Comparison of ENCODE assay signal across 26 cellular contexts in genomic region chr15:68590721-68591389, GRCh38. TPM values are rescaled to one million over a fixed set of nuclear protein-coding genes. Genes with fewer than 3 reads are reported as not detected.
DNase-seq lines count a peak whose midpoint lies in the region; ATAC-seq, FAIRE-seq and TF ChIP-seq lines count a peak whose summit lies in the region.
"Had no signal": no experiment of that assay in that cellular context is flagged by ENCODE, and none has a peak within 500 bp of the region (broad histone marks: within the 10 kb centered on the region; RNA-seq: fewer than 3 reads in every experiment).

No MANE protein-coding gene starts in this region.

- H3K36me3 ChIP-seq in bronchial epithelial cell (ENCODE audit: control insufficient read depth, insufficient read depth, low read length) (no peaks in the 10 kb centered on the region), esophagus muscularis mucosa (no peaks in the 10 kb centered on the region)
- H3K36me3 ChIP-seq: gastroesophageal sphincter, pancreas, right lobe of liver had no signal

- DNase-seq in G401 (ENCODE audit: low spot score) (peak; percentile 58), bronchial epithelial cell (ENCODE audit: low read depth) (no peak), kidney tubule cell (ENCODE audit: low spot score) (peak; percentile 69), NCI-H2081 treated with DMSO at 0.1 percent for 48 hours (lab: John Stamatoyannopoulos, UW) (no peak), NCI-H524 treated with DMSO at 0.1 percent for 48 hours (lab: John Stamatoyannopoulos, UW) (no peak), esophagus muscularis mucosa (ENCODE audit: extremely low spot score) (no peak), D341Med (ENCODE audit: low spot score) (no peak)
- DNase-seq in stimulated activated naive B cell treated with anti-CD40 and anti-IgM and Interleukin-4, amounts not matched to agents 10 μg/mL and 1 μg/mL and 100 μg/mL, for 72 hours = no peak
- DNase-seq: activated CD4-positive, alpha-beta T cell treated with anti-CD3 and anti-CD28 coated beads, Interleukin-2, amount 50 U/mL, for 48 hours; activated naive CD4-positive, alpha-beta T cell treated with anti-CD3 and anti-CD28 coated beads, Interleukin-2, amount 10 ng/mL, durations not matched to agents 7 days and 5 days; GDM1; H9; natural killer cell; right lobe of liver; RPMI8226; stimulated activated CD4-positive, alpha-beta T cell treated with anti-CD3 and anti-CD28 coated beads, Interleukin-4, amount 100 ng/mL, for 24 hours; T-helper 1 cell; testis had no signal

- TF ChIP-seq EP300 in esophagus muscularis mucosa (IDR thresholded peaks at IDR 0.05) = no peak

- 93% methylated on average over 9 of the region's 9 CpGs for WGBS in esophagus muscularis mucosa

- H3K27me3 Mint-ChIP-seq in stimulated activated naive B cell treated with anti-CD40 and anti-IgM and Interleukin-4, amounts not matched to agents 10 μg/mL and 1 μg/mL and 100 μg/mL, for 72 hours = no peaks in the 10 kb centered on the region

- no peak overlapping the region for H3K4me3 Mint-ChIP-seq in stimulated activated naive B cell treated with anti-CD40 and anti-IgM and Interleukin-4, amounts not matched to agents 10 μg/mL and 1 μg/mL and 100 μg/mL, for 72 hours
- H3K4me3 Mint-ChIP-seq: activated naive CD4-positive, alpha-beta T cell treated with anti-CD3 and anti-CD28 coated beads, Interleukin-2, amount 10 ng/mL, durations not matched to agents 7 days and 5 days; activated T-helper 1 cell treated with anti-CD3 and anti-CD28 coated beads, Interleukin-12 subunit alpha, Interleukin-12 subunit beta, Interleukin-2, Interleukin-4 antibody, amounts not matched to agents 30 ng/mL and 10 ng/mL and 1 ng/mL, durations not matched to agents 14 hours and 24 hours and 36 hours; B cell; H9; natural killer cell; stimulated activated memory B cell treated with anti-CD40 and anti-IgM and Interleukin-4, amounts not matched to agents 10 μg/mL and 1 μg/mL and 100 μg/mL, for 72 hours had no signal

- TF ChIP-seq CTCF in bronchial epithelial cell (IDR thresholded peaks at IDR 0.05; ENCODE audit: insufficient read depth, low read length, severe bottlenecking) (no peak), esophagus muscularis mucosa (IDR thresholded peaks at IDR 0.05) (no peak)

- peak overlapping the region; percentile 10 for H3K27ac Mint-ChIP-seq in stimulated activated naive B cell treated with anti-CD40 and anti-IgM and Interleukin-4, amounts not matched to agents 10 μg/mL and 1 μg/mL and 100 μg/mL, for 72 hours
- H3K27ac Mint-ChIP-seq: activated naive CD4-positive, alpha-beta T cell treated with anti-CD3 and anti-CD28 coated beads, Interleukin-2, amount 10 ng/mL, durations not matched to agents 7 days and 5 days; activated T-helper 1 cell treated with anti-CD3 and anti-CD28 coated beads, Interleukin-12 subunit alpha, Interleukin-12 subunit beta, Interleukin-2, Interleukin-4 antibody, amounts not matched to agents 30 ng/mL and 10 ng/mL and 1 ng/mL, durations not matched to agents 14 hours and 24 hours and 36 hours; B cell; natural killer cell; stimulated activated memory B cell treated with anti-CD40 and anti-IgM and Interleukin-4, amounts not matched to agents 10 μg/mL and 1 μg/mL and 100 μg/mL, for 72 hours had no signal

- no peak for ATAC-seq in stimulated activated naive B cell treated with anti-CD40 and anti-IgM and Interleukin-4, amounts not matched to agents 10 μg/mL and 1 μg/mL and 100 μg/mL, for 72 hours (replicated peaks)
- ATAC-seq: activated CD4-positive, CD25-positive, alpha-beta regulatory T cell treated with anti-CD3 and anti-CD28 coated beads, Interleukin-2, amount 50 U/mL, for 24 hours; gastroesophageal sphincter; natural killer cell; pancreas; right lobe of liver; stimulated activated memory B cell treated with anti-CD40 and anti-IgM and Interleukin-4, amounts not matched to agents 10 μg/mL and 1 μg/mL and 100 μg/mL, for 72 hours had no signal

- TF ChIP-seq POLR2A in esophagus muscularis mucosa (IDR thresholded peaks at IDR 0.05; ENCODE audit: low read depth) = no peak

- intact Hi-C loops in esophagus muscularis mucosa (cut with DNase I) = no loop called here

- H3K4me1 Mint-ChIP-seq in stimulated activated naive B cell treated with anti-CD40 and anti-IgM and Interleukin-4, amounts not matched to agents 10 μg/mL and 1 μg/mL and 100 μg/mL, for 72 hours = peaks cover 33 to 72% of the 10 kb centered on the region in 2 donors
- H3K4me1 Mint-ChIP-seq: natural killer cell had no signal

- FAIRE-seq in bronchial epithelial cell (lab: Jason Lieb, UNC) = peak; percentile 72
- FAIRE-seq: GM19239, pancreas, TTC549 had no signal

- no peak overlapping the region for H3K27ac ChIP-seq in esophagus muscularis mucosa (replicated peaks in 1 of 4)
- H3K27ac ChIP-seq: pancreas, right lobe of liver, testis had no signal

- no peaks in the 10 kb centered on the region for H3K27me3 ChIP-seq in bronchial epithelial cell (ENCODE audit: control insufficient read depth, insufficient read depth, low read length)
- peaks cover 0 to 16% (median 0%) of the 10 kb centered on the region in 4 donors for H3K27me3 ChIP-seq in esophagus muscularis mucosa
- H3K27me3 ChIP-seq: pancreas, right lobe of liver, testis had no signal

- H3K9me3 Mint-ChIP-seq in stimulated activated naive B cell treated with anti-CD40 and anti-IgM and Interleukin-4, amounts not matched to agents 10 μg/mL and 1 μg/mL and 100 μg/mL, for 72 hours = no peaks in the 10 kb centered on the region
- H3K9me3 Mint-ChIP-seq: activated naive CD4-positive, alpha-beta T cell treated with anti-CD3 and anti-CD28 coated beads, Interleukin-2, amount 10 ng/mL, durations not matched to agents 7 days and 5 days; activated T-helper 1 cell treated with anti-CD3 and anti-CD28 coated beads, Interleukin-12 subunit alpha, Interleukin-12 subunit beta, Interleukin-2, Interleukin-4 antibody, amounts not matched to agents 30 ng/mL and 10 ng/mL and 1 ng/mL, durations not matched to agents 14 hours and 24 hours and 36 hours; H9; natural killer cell; stimulated activated memory B cell treated with anti-CD40 and anti-IgM and Interleukin-4, amounts not matched to agents 10 μg/mL and 1 μg/mL and 100 μg/mL, for 72 hours had no signal

- H3K4me3 ChIP-seq in bronchial epithelial cell (ENCODE audit: low read depth, low read length) (no peak overlapping the region), esophagus muscularis mucosa (no peak overlapping the region)
- H3K4me3 ChIP-seq: gastroesophageal sphincter, pancreas, right lobe of liver, testis had no signal

- H3K9me3 ChIP-seq in esophagus muscularis mucosa = no peaks in the 10 kb centered on the region
- H3K9me3 ChIP-seq: gastroesophageal sphincter, pancreas, right lobe of liver, testis had no signal

- in situ Hi-C loops in G401 (cut with HindIII; ENCODE audit: low sequenced_read_pairs) = no loop called here

- peaks cover 7 to 56% (median 20%) of the 10 kb centered on the region in 4 donors for H3K4me1 ChIP-seq in esophagus muscularis mucosa
- H3K4me1 ChIP-seq: pancreas had no signal

- no peaks in the 10 kb centered on the region for H3K36me3 Mint-ChIP-seq in stimulated activated naive B cell treated with anti-CD40 and anti-IgM and Interleukin-4, amounts not matched to agents 10 μg/mL and 1 μg/mL and 100 μg/mL, for 72 hours
- H3K36me3 Mint-ChIP-seq: activated naive CD4-positive, alpha-beta T cell treated with anti-CD3 and anti-CD28 coated beads, Interleukin-2, amount 10 ng/mL, durations not matched to agents 7 days and 5 days; natural killer cell; stimulated activated memory B cell treated with anti-CD40 and anti-IgM and Interleukin-4, amounts not matched to agents 10 μg/mL and 1 μg/mL and 100 μg/mL, for 72 hours had no signal

RNA-seq across cellular contexts. Expression of gene CORO2B, which starts 12.1 kb away (rescaled TPM):
- total RNA-seq in G401 (2014; rRNA removed; shearing (Covaris generic)) = 1.0 TPM in 1 of 2 replicates, not detected in the other
- total RNA-seq in bronchial epithelial cell (under 0.01 TPM in 1 of 2 replicates, not detected in the other), esophagus muscularis mucosa (10 to 100 TPM in 1 of 4 donors, 1 to 10 TPM in 3; 5.8 to 12.2 (median 7.5) TPM)
- total RNA-seq: activated T-helper 1 cell treated with anti-CD3 and anti-CD28 coated beads, Interleukin-12 subunit alpha, Interleukin-12 subunit beta, Interleukin-2, Interleukin-4 antibody, amounts not matched to agents 30 ng/mL and 10 ng/mL and 1 ng/mL, durations not matched to agents 14 hours and 24 hours and 36 hours had no signal

Comparison
In these comparisons a context has a peak if more than half of its experiments do, and no peak if none do; other contexts are left out.
1. DNase-seq: peak in G401 (single experiment) and kidney tubule cell (single experiment); none in bronchial epithelial cell (single experiment), stimulated activated naive B cell treated with anti-CD40 and anti-IgM and Interleukin-4, amounts not matched to agents 10 μg/mL and 1 μg/mL and 100 μg/mL, for 72 hours (single experiment), NCI-H2081 treated with DMSO at 0.1 percent for 48 hours (single experiment), NCI-H524 treated with DMSO at 0.1 percent for 48 hours (single experiment), esophagus muscularis mucosa (single experiment) and D341Med (single experiment).